ENCODE assay signal across 1 cellular context in genomic region chr5:139767960-139768359, GRCh38.
TF ChIP-seq lines count a peak whose summit lies in the region.

No MANE protein-coding gene starts in this region.

TF ChIP-seq in HepG2, 621 proteins besides CTCF, POLR2A, EP300 and RAD21 (continued from another document and continues in another):
- TF ChIP-seq DBP (CRISPR knock-in tag; IDR thresholded peaks at IDR 0.05; ENCODE audit: not compliant biosample characterization) = no peak
- TF ChIP-seq HNRNPH1 (optimal IDR thresholded peaks at IDR 0.05; ENCODE audit: low read depth, low read length) = no peak
- TF ChIP-seq HIVEP1 (CRISPR knock-in tag; IDR thresholded peaks at IDR 0.05) = 0 out of 2 replicates have a peak, but pooled peaks have one; percentile 37
- TF ChIP-seq KDM4B (CRISPR knock-in tag; IDR thresholded peaks at IDR 0.05) = no peak
- peak; percentile 47; the same call in 1 of the 2 replicates for TF ChIP-seq ZNF121 (CRISPR knock-in tag; IDR thresholded peaks at IDR 0.05)
- no peak for TF ChIP-seq ZNF772 (CRISPR knock-in tag; IDR thresholded peaks at IDR 0.05)
- 0 out of 2 replicates have a peak, but pooled peaks have one; percentile 30 for TF ChIP-seq IRF2 (CRISPR knock-in tag; IDR thresholded peaks at IDR 0.05)
- TF ChIP-seq CEBPZ (IDR thresholded peaks at IDR 0.05; ENCODE audit: low read length) = no peak
- TF ChIP-seq TFE3 (CRISPR knock-in tag; IDR thresholded peaks at IDR 0.05) = peak; percentile 44; the same call in 1 of the 2 replicates
- no peak for TF ChIP-seq ETS1 (CRISPR knock-in tag; IDR thresholded peaks at IDR 0.05)
- TF ChIP-seq ZFP82 (CRISPR knock-in tag; IDR thresholded peaks at IDR 0.05; ENCODE audit: borderline replicate concordance) = no peak
- no peak for TF ChIP-seq ZNF343 (CRISPR knock-in tag; IDR thresholded peaks at IDR 0.05)
- TF ChIP-seq ZNF614 (CRISPR knock-in tag; IDR thresholded peaks at IDR 0.05; ENCODE audit: borderline replicate concordance) = no peak
- TF ChIP-seq ZNF691 (CRISPR knock-in tag; IDR thresholded peaks at IDR 0.05; ENCODE audit: borderline replicate concordance, low read depth) = peak; percentile 79; the same call in 1 of the 2 replicates
- TF ChIP-seq MEIS2 (CRISPR knock-in tag; IDR thresholded peaks at IDR 0.05) = peak; percentile 25; the same call in 1 of the 2 replicates
- TF ChIP-seq LCORL (IDR thresholded peaks at IDR 0.05) = no peak
- TF ChIP-seq LCORL (CRISPR knock-in tag; IDR thresholded peaks at IDR 0.05) = peak; percentile 75; the same call in 1 of the 2 replicates
- peak; percentile 73 for TF ChIP-seq MLX (CRISPR knock-in tag; IDR thresholded peaks at IDR 0.05)
- TF ChIP-seq HOMEZ (CRISPR knock-in tag; IDR thresholded peaks at IDR 0.05; ENCODE audit: low read depth) = no peak
- no peak for TF ChIP-seq RERE (CRISPR knock-in tag; IDR thresholded peaks at IDR 0.05; ENCODE audit: low read depth)
- TF ChIP-seq HDAC2 (CRISPR knock-in tag; IDR thresholded peaks at IDR 0.05) = 0 out of 2 replicates have a peak, but pooled peaks have one; percentile 37
- no peak for TF ChIP-seq SMYD3 (CRISPR knock-in tag; IDR thresholded peaks at IDR 0.05)
- 0 out of 2 replicates have a peak, but pooled peaks have one; percentile 23 for TF ChIP-seq THAP11 (CRISPR knock-in tag; IDR thresholded peaks at IDR 0.05)
- peak; percentile 64; the same call in 1 of the 2 replicates for TF ChIP-seq TARDBP (CRISPR knock-in tag; IDR thresholded peaks at IDR 0.05)
- TF ChIP-seq ASH2L (IDR thresholded peaks at IDR 0.05; ENCODE audit: insufficient read length, low read depth, low read length) = no peak
- TF ChIP-seq ARID4A (CRISPR knock-in tag; IDR thresholded peaks at IDR 0.05; ENCODE audit: borderline replicate concordance) = peak; percentile 53; the same call in 1 of the 2 replicates
- no peak for TF ChIP-seq JUND (CRISPR knock-in tag; IDR thresholded peaks at IDR 0.05)
- TF ChIP-seq ZNF253 (CRISPR knock-in tag; IDR thresholded peaks at IDR 0.05; ENCODE audit: borderline replicate concordance) = no peak
- TF ChIP-seq HNF4G (IDR thresholded peaks at IDR 0.05; ENCODE audit: borderline replicate concordance, low read depth, low read length) = no peak
- TF ChIP-seq HNF4G (CRISPR knock-in tag; IDR thresholded peaks at IDR 0.05; ENCODE audit: borderline replicate concordance, low read depth) = peak; percentile 29; the same call in 1 of the 2 replicates
- TF ChIP-seq TAF1 (CRISPR knock-in tag; IDR thresholded peaks at IDR 0.05) = no peak
- TF ChIP-seq RXRB (CRISPR knock-in tag; IDR thresholded peaks at IDR 0.05; ENCODE audit: borderline replicate concordance) = peak; percentile 86
- TF ChIP-seq GFI1 (CRISPR knock-in tag; IDR thresholded peaks at IDR 0.05; ENCODE audit: borderline replicate concordance) = no peak
